In the genomic region with DNA sequence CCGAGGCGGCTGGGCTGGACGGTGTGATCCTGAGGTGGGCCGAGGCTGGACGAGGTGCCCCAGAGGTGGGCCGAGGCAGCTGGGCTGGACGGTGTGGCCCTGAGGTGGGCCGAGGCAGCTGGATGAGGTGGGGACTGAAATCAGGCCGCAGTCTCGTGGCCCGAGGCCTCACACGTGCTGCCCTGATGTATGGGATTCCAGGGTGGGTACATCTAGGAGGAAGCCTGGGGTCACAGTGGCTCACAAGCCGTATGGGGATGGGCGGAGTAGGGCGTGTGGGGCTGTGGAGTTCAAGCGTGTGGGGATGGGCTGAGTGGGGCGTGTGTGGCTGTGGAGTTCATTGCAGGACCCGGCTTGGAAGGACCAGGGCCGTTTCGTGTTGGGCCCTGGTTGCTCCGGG, we compare ENCODE assay signal across 23 cellular contexts. TPM values are rescaled to one million over a fixed set of nuclear protein-coding genes. Genes with fewer than 3 reads are reported as not detected.
"Had no signal": no experiment of that assay in that cellular context is flagged by ENCODE, and none has a peak within 500 bp of the region (broad histone marks: within the 10 kb centered on the region; RNA-seq: fewer than 3 reads in every experiment).

No MANE protein-coding gene starts in this region.

- H3K9ac ChIP-seq: KMS-11, SK-N-SH had no signal

- ATAC-seq: K562 had no signal

- H3K9me3 ChIP-seq: SK-N-SH had no signal

- DNase-seq: Kasumi-1, MM.1S, NCI-H1092 treated with DMSO at 0.1 percent for 48 hours, NCI-H1436, NCI-H187, NCI-H2029, NCI-H2081 treated with DMSO at 0.1 percent for 48 hours, NCI-H2171, NCI-H226, NCI-H446, NCI-H510A, NCI-H524 treated with DMSO at 0.1 percent for 48 hours, NCI-H69, NCI-H774, RPMI8226, SHP77, SK-N-SH had no signal

- H3K4me3 ChIP-seq: K562 had no signal

- H3K4me1 Mint-ChIP-seq: IgD-negative memory B cell had no signal

- H3K9me3 Mint-ChIP-seq: IgD-negative memory B cell had no signal

- H3K27ac Mint-ChIP-seq: IgD-negative memory B cell had no signal

- H3K36me3 Mint-ChIP-seq: IgD-negative memory B cell had no signal

- H3K4me3 Mint-ChIP-seq: IgD-negative memory B cell had no signal

- H3K27ac ChIP-seq: HL-60, KMS-11 had no signal

- H3K4me2 ChIP-seq: KMS-11, SK-N-SH had no signal

RNA-seq across cellular contexts. Expression of gene NKX6-2, which starts 12.5 kb away (rescaled TPM):
- total RNA-seq: K562, M059J, SK-MEL-5 had no signal
- polyA plus RNA-seq: IgD-negative memory B cell, SK-N-SH had no signal
